In the genomic region with DNA sequence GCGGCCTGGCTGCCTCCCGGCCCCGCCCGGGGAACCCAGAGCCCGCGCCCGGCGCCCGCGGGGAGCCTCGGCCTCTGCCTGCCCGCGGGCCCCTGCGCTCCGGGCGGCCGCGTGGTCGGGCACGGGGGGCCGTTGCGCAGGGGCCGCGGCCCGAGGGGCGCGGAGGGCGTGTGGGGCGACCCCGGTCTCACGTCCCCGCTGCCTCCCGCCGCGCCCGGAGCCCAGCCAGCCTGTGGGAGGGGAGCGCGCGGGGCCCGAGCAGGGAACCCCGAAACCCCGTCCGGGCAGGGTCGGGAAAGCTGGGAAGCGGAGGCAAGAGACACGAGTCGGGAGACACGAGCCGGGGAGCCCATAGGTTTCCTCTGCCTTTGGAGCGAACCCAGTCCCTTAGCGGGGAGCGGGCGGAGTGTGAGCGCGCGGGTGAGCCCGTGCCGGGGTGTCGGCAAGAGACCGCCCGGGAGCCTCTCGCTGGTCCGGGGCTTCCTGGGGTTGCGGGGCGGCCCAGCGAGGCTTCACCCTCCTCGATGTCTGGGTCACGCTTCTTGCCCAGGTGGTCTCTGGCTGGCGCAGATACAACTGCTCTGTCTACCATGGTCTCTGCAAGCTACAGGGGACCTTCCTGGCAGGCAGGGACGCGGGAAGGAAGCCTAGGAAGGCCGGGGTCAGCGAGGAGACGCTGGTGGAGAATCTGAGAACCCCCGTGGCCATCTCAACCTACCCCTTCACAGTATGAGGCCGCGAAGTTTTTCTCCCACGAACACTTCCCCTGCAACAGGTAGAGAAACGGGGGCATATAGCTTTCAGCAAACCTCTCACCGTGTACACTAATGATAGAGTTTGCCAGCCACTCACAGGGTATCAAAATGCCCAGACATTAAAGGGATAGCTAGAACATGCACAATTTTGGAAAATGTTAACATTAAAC, we compare ENCODE assay signal across 8 cellular contexts. TPM values are rescaled to one million over a fixed set of nuclear protein-coding genes. Genes with fewer than 3 reads are reported as not detected.
DNase-seq lines count a peak whose midpoint lies in the region; ATAC-seq, FAIRE-seq and TF ChIP-seq lines count a peak whose summit lies in the region.

No MANE protein-coding gene starts in this region.

- peak overlapping the region; percentile 91 for H3K4me2 ChIP-seq in fibroblast of lung (ENCODE audit: extremely low read depth, insufficient read depth, low read length)

- H4K20me1 ChIP-seq in fibroblast of lung (ENCODE audit: control insufficient read depth, extremely low read depth, insufficient read depth, low read length), result no peaks in the 10 kb centered on the region

- ATAC-seq in HG02623 (IDR thresholded peaks at IDR 0.05; ENCODE audit: unreplicated experiment), result peak; percentile 4
- ATAC-seq in pancreas, result peak in 3 of 4 donors; percentile 5 to 29 (median 27)
- no peak for ATAC-seq in GM18873 (IDR thresholded peaks at IDR 0.05; ENCODE audit: low FRiP score, unreplicated experiment)

- H3K9me3 ChIP-seq in ES-I3 (ENCODE audit: control insufficient read depth, insufficient read depth, low read length) (no peaks in the 10 kb centered on the region), fibroblast of lung (ENCODE audit: control insufficient read depth, insufficient read depth, low read depth, low read length) (no peaks in the 10 kb centered on the region), pancreas (no peaks in the 10 kb centered on the region)

- H3K79me2 ChIP-seq in fibroblast of lung (ENCODE audit: control insufficient read depth, insufficient read depth, low read length), result no peaks in the 10 kb centered on the region

- peak overlapping the region; percentile 69 for H3K4me3 ChIP-seq in WI38 (ENCODE audit: low read depth, low read length)
- H3K4me3 ChIP-seq in fibroblast of lung (replicated peaks in 1 of 4; ENCODE audit: control extremely low read depth in 1 of 4, insufficient read depth in 1 of 4, low read depth in 3 of 4, low read length in 4 of 4), result peak overlapping the region; percentile 50 to 68 (median 62)
- peak overlapping the region; percentile 27 to 83 (median 71) for H3K4me3 ChIP-seq in pancreas

- H2AFZ ChIP-seq in fibroblast of lung (ENCODE audit: low read length), result peak overlapping the region; percentile 59

- peak overlapping the region; percentile 55 for H3K9ac ChIP-seq in ES-I3 (ENCODE audit: low read depth, low read length)
- H3K9ac ChIP-seq in fibroblast of lung (ENCODE audit: insufficient read depth, low read length), result peak overlapping the region; percentile 65

- no peak for FAIRE-seq in pancreas (lab: Jason Lieb, UNC)

- DNase-seq in fibroblast of lung (ENCODE audit: low read depth in 2 of 2) (peak; percentile 15 to 42), pancreas (peak in 5 of 6 donors; percentile 41 to 82 (median 51)), DMS79 (lab: John Stamatoyannopoulos, UW) (no peak), COLO829 (ENCODE audit: low spot score) (no peak)

- H3K4me1 ChIP-seq in ES-I3 (ENCODE audit: insufficient read depth, low read length) (no peaks in the 10 kb centered on the region), fibroblast of lung (ENCODE audit: control insufficient read depth, extremely low read depth, insufficient read depth, low read length) (no peaks in the 10 kb centered on the region), pancreas (peaks cover 0 to 9% (median 5%) of the 10 kb centered on the region in 3 donors)

- 2% methylated on average over 66 to 80 of the region's 80 CpGs for WGBS in pancreas, 2 donors

- H3K27me3 ChIP-seq in fibroblast of lung (ENCODE audit: control insufficient read depth, insufficient read depth, low read length), result no peaks in the 10 kb centered on the region
- H3K27me3 ChIP-seq in pancreas, result no peaks in the 10 kb centered on the region

- H3K36me3 ChIP-seq in ES-I3 (ENCODE audit: insufficient read depth, low read length), result no peaks in the 10 kb centered on the region
- no peaks in the 10 kb centered on the region for H3K36me3 ChIP-seq in fibroblast of lung (ENCODE audit: control insufficient read depth, insufficient read depth, low read length)
- H3K36me3 ChIP-seq in pancreas, result no peaks in the 10 kb centered on the region

- intact Hi-C loops in pancreas (cut with DNase I), result loop anchor here in 2 of 3 donors (5.0 kb wide), 1 partner anchor 88 kb away; no protein-coding TSS in a partner anchor

- H3K27ac ChIP-seq in fibroblast of lung (ENCODE audit: insufficient read depth, low read length), result no peak overlapping the region
- peak overlapping the region in 1 of 4 donors; percentile 7 for H3K27ac ChIP-seq in pancreas

- TF ChIP-seq CTCF in WI38 (IDR thresholded peaks at IDR 0.05; ENCODE audit: low read depth, low read length) (no peak), fibroblast of lung (conservative IDR thresholded peaks at IDR 0.05 in 1 of 2, IDR thresholded peaks at IDR 0.05 in 1 of 2; ENCODE audit: low read depth in 1 of 2, low read length in 2 of 2) (no peak), pancreas (IDR thresholded peaks at IDR 0.05) (no peak)

RNA-seq across cellular contexts. Expression of gene LRRK1, which starts 0.6 kb away (rescaled TPM):
- total RNA-seq in fibroblast of lung (8.7 and 12.2 TPM in 2 replicates), pancreas (10 to 100 TPM in 5 of 6 donors, 1 to 10 TPM in 1; 8.3 to 19.4 (median 11.7) TPM)
- polyA plus RNA-seq in fibroblast of lung (3.8 and 6.6 TPM in 2 replicates), pancreas (10 to 100 TPM in 1 of 2 donors, 1 to 10 TPM in 1; 4.3 to 10.6 TPM)
- 6.0 and 9.1 TPM in 2 replicates for polyA plus RNA-seq in fibroblast of lung (2012)
- polyA minus RNA-seq in fibroblast of lung (ENCODE audit: low replicate concordance), result 15.3 and 25.1 TPM in 2 replicates

RNA-seq across cellular contexts. Expression of gene ALDH1A3, which starts 40.1 kb away (rescaled TPM):
- total RNA-seq in fibroblast of lung, result 32.5 and 73.7 TPM in 2 replicates
- 4.2 and 9.8 TPM in 2 replicates for polyA plus RNA-seq in fibroblast of lung
- 5.4 and 9.5 TPM in 2 replicates for polyA plus RNA-seq in fibroblast of lung (2012)
- 6.0 and 12.2 TPM in 2 replicates for polyA minus RNA-seq in fibroblast of lung (ENCODE audit: low replicate concordance)
- 10 to 100 TPM in 2 of 6 donors, 1 to 10 TPM in 4; 6.7 to 16.3 (median 8.4) TPM for total RNA-seq in pancreas
- 10 to 100 TPM in 1 of 2 donors, 1 to 10 TPM in 1; 9.0 to 12.7 TPM for polyA plus RNA-seq in pancreas

Comparison
In these comparisons a context has a peak if more than half of its experiments do, and no peak if none do; other contexts are left out.
1. DNase-seq: peak in fibroblast of lung (2 of 2) and pancreas (5 of 6); none in DMS79 (single experiment) and COLO829 (single experiment).
2. Peak in every context shown above with its lines, with median percentiles within 50 percentile points of each other: H3K4me3 ChIP-seq.